Comparison of ENCODE assay signal across 10 cellular contexts in the genomic region with DNA sequence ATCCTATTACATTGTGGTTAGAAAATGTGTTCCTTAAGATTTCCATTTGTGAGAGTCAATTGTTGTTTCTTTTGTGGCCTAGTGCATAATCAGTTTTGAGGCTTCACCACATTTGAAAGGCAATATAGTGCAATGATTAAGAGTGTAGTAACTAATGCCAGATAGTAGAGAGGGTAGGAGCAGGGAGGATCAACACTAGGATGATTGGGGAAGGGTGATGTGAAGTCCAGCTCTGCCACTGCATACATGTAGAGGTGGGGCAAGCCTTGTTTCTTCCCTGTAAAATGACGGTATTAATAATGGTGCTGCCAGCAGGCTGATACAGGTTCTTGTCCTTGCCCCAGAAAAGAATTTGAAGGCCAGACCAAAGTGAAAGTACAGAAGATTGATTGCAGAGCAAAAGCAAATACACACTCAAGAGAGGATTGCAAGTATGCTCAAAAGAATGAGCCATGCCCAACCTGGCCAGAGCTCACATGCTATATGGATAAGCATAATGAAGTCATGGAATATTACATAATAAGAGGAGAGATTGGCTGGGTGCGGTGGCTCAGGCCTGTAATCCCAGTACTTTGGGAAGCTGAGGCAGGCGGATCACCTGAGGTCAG. TPM values are rescaled to one million over a fixed set of nuclear protein-coding genes. Genes with fewer than 3 reads are reported as not detected.
DNase-seq lines count a peak whose midpoint lies in the region; ATAC-seq and TF ChIP-seq lines count a peak whose summit lies in the region.
"Had no signal": no experiment of that assay in that cellular context is flagged by ENCODE, and none has a peak within 500 bp of the region (broad histone marks: within the 10 kb centered on the region; RNA-seq: fewer than 3 reads in every experiment).

No MANE protein-coding gene starts in this region.

- H3K4me3 Mint-ChIP-seq in activated CD8-positive, alpha-beta T cell treated with anti-CD3 and anti-CD28 coated beads, Interleukin-2, amount 10 ng/mL, durations not matched to agents 7 days and 5 days: peak overlapping the region; percentile 20

- TF ChIP-seq CTCF in fibroblast of lung (conservative IDR thresholded peaks at IDR 0.05 in 1 of 2, IDR thresholded peaks at IDR 0.05 in 1 of 2; ENCODE audit: low read depth in 1 of 2, low read length in 2 of 2): no peak

- H4K20me1 ChIP-seq in fibroblast of lung (ENCODE audit: control insufficient read depth, extremely low read depth, insufficient read depth, low read length): no peaks in the 10 kb centered on the region

- POLR2A ChIA-PET in activated CD8-positive, alpha-beta T cell treated with anti-CD3 and anti-CD28 coated beads, Interleukin-2, amount 10 ng/mL, durations not matched to agents 7 days and 5 days (lab: Charles Lee): no interaction called here

- H3K27me3 Mint-ChIP-seq in activated CD8-positive, alpha-beta T cell treated with anti-CD3 and anti-CD28 coated beads, Interleukin-2, amount 10 ng/mL, durations not matched to agents 7 days and 5 days (ENCODE audit: low read depth): no peaks in the 10 kb centered on the region

- H3K9me3 Mint-ChIP-seq in activated CD8-positive, alpha-beta T cell treated with anti-CD3 and anti-CD28 coated beads, Interleukin-2, amount 10 ng/mL, durations not matched to agents 7 days and 5 days (ENCODE audit: insufficient read depth): peaks cover 6% of the 10 kb centered on the region

- peaks cover 81% of the 10 kb centered on the region for H3K79me2 ChIP-seq in fibroblast of lung (ENCODE audit: control insufficient read depth, insufficient read depth, low read length)

- no peaks in the 10 kb centered on the region for H3K27me3 ChIP-seq in fibroblast of lung (ENCODE audit: control insufficient read depth, insufficient read depth, low read length)

- H3K27ac ChIP-seq in fibroblast of lung (ENCODE audit: insufficient read depth, low read length): no peak overlapping the region

- ATAC-seq in activated CD8-positive, alpha-beta T cell treated with anti-CD3 and anti-CD28 coated beads, Interleukin-2, amount 10 ng/mL, durations not matched to agents 7 days and 5 days: peak; percentile 29
- ATAC-seq in HG02610 (IDR thresholded peaks at IDR 0.05; ENCODE audit: unreplicated experiment) (no peak), GM21723 (IDR thresholded peaks at IDR 0.05; ENCODE audit: unreplicated experiment) (no peak)

- no peaks in the 10 kb centered on the region for H3K9me3 ChIP-seq in fibroblast of lung (ENCODE audit: control insufficient read depth, insufficient read depth, low read depth, low read length)

- peak overlapping the region; percentile 54 for H3K4me2 ChIP-seq in fibroblast of lung (ENCODE audit: extremely low read depth, insufficient read depth, low read length)

- H2AFZ ChIP-seq in fibroblast of lung (ENCODE audit: low read length): no peak overlapping the region

- peaks cover 3% of the 10 kb centered on the region for H3K4me1 ChIP-seq in fibroblast of lung (ENCODE audit: control insufficient read depth, extremely low read depth, insufficient read depth, low read length)

- H3K4me1 Mint-ChIP-seq in activated CD8-positive, alpha-beta T cell treated with anti-CD3 and anti-CD28 coated beads, Interleukin-2, amount 10 ng/mL, durations not matched to agents 7 days and 5 days (ENCODE audit: low read depth): peaks cover 82% of the 10 kb centered on the region

- CTCF ChIA-PET in activated CD8-positive, alpha-beta T cell treated with anti-CD3 and anti-CD28 coated beads, Interleukin-2, amount 10 ng/mL, durations not matched to agents 7 days and 5 days (lab: Charles Lee): no interaction called here

- H3K36me3 ChIP-seq in fibroblast of lung (ENCODE audit: control insufficient read depth, insufficient read depth, low read length): no peaks in the 10 kb centered on the region

- H3K27ac Mint-ChIP-seq in activated CD8-positive, alpha-beta T cell treated with anti-CD3 and anti-CD28 coated beads, Interleukin-2, amount 10 ng/mL, durations not matched to agents 7 days and 5 days: peak overlapping the region; percentile 5

- H3K36me3 Mint-ChIP-seq in activated CD8-positive, alpha-beta T cell treated with anti-CD3 and anti-CD28 coated beads, Interleukin-2, amount 10 ng/mL, durations not matched to agents 7 days and 5 days (ENCODE audit: low read depth): peaks cover 87% of the 10 kb centered on the region

- H3K9ac ChIP-seq in fibroblast of lung (ENCODE audit: insufficient read depth, low read length): no peak overlapping the region

- H3K4me3 ChIP-seq in fibroblast of lung (replicated peaks in 1 of 4; ENCODE audit: control extremely low read depth in 1 of 4, insufficient read depth in 1 of 4, low read depth in 3 of 4, low read length in 4 of 4): no peak overlapping the region

- DNase-seq in NCI-H2107 treated with DMSO at 0.1 percent for 48 hours (lab: John Stamatoyannopoulos, UW; ENCODE audit: unreplicated experiment): peak; percentile 0
- DNase-seq in NCI-H2107 (lab: John Stamatoyannopoulos, UW): no peak
- DNase-seq in activated CD8-positive, alpha-beta T cell treated with anti-CD3 and anti-CD28 coated beads, Interleukin-2, amount 10 ng/mL, durations not matched to agents 7 days and 5 days: no peak
- DNase-seq in fibroblast of lung (ENCODE audit: low read depth in 2 of 2): peak in 1 of 2 donors; percentile 79
- DNase-seq in renal cortical epithelial cell (ENCODE audit: low read depth): peak; percentile 68
- no peak for DNase-seq in activated gamma-delta T cell (lab: John Stamatoyannopoulos, UW)
- DNase-seq: NCI-H187 treated with DMSO at 0.1 percent for 48 hours, SHP77 treated with DMSO at 0.1 percent for 48 hours had no signal

RNA-seq across cellular contexts. Expression of gene SP100, which starts 8.0 kb away (rescaled TPM):
- total RNA-seq in activated CD8-positive, alpha-beta T cell treated with anti-CD3 and anti-CD28 coated beads, Interleukin-2, amount 10 ng/mL, durations not matched to agents 7 days and 5 days: 100 to 1,000 TPM; 295 to 309 TPM
- 93.0 and 120 TPM in 2 replicates for total RNA-seq in fibroblast of lung
- polyA plus RNA-seq in fibroblast of lung: 73.7 and 106 TPM in 2 replicates
- 59.1 and 77.4 TPM in 2 replicates for polyA plus RNA-seq in fibroblast of lung (2012)
- polyA minus RNA-seq in fibroblast of lung (ENCODE audit: low replicate concordance): 9.0 and 13.0 TPM in 2 replicates
- total RNA-seq in renal cortical epithelial cell: 54.0 and 88.6 TPM in 2 replicates

Comparison
In these comparisons a context has a peak if more than half of its experiments do, and no peak if none do; other contexts are left out.
1. DNase-seq: peak in NCI-H2107 treated with DMSO at 0.1 percent for 48 hours (single experiment) and renal cortical epithelial cell (single experiment); none in NCI-H2107 (single experiment), activated CD8-positive, alpha-beta T cell treated with anti-CD3 and anti-CD28 coated beads, Interleukin-2, amount 10 ng/mL, durations not matched to agents 7 days and 5 days (single experiment) and activated gamma-delta T cell (single experiment).